In genomic region chr15:25061808-25062550, GRCh38 we compare ENCODE assay signal across 25 cellular contexts.
DNase-seq lines count a peak whose midpoint lies in the region; ATAC-seq, FAIRE-seq and TF ChIP-seq lines count a peak whose summit lies in the region.
"Had no signal": no experiment of that assay in that cellular context is flagged by ENCODE, and none has a peak within 500 bp of the region (broad histone marks: within the 10 kb centered on the region; RNA-seq: fewer than 3 reads in every experiment).

No MANE protein-coding gene starts in this region.

- TF ChIP-seq RAD21 in HCT116 (IDR thresholded peaks at IDR 0.05; ENCODE audit: low read depth) = no peak
- TF ChIP-seq RAD21 in H1 (IDR thresholded peaks at IDR 0.05 in 1 of 2, conservative IDR thresholded peaks at IDR 0.05 in 1 of 2; ENCODE audit: low read depth in 2 of 2, low read length in 2 of 2) = no peak

- H2BK15ac ChIP-seq in H1 (ENCODE audit: low read length) = no peak overlapping the region

- no peak overlapping the region for H3K56ac ChIP-seq in H1 (replicated peaks; ENCODE audit: insufficient read length, low read depth, low read length)

- 97% methylated on average over 23 of the region's 23 CpGs; no CpG with 5 or more reads in 1 of the 2 experiments for WGBS in H1 (ENCODE audit: extremely low coverage in 1 of 2, insufficient coverage in 1 of 2, insufficient read length in 1 of 2, insufficient replicate concordance in 2 of 2, low coverage in 1 of 2, low lambda C conversion rate in 2 of 2, missing lambda C conversion rate in 1 of 2), 2 experiments
- WGBS in suprapubic skin = 88% methylated on average over 23 of the region's 23 CpGs

- H3K14ac ChIP-seq in H1 (ENCODE audit: insufficient read length) = no peak overlapping the region

- no peak overlapping the region for H2BK5ac ChIP-seq in H1 (ENCODE audit: low read depth, low read length)

- POLR2A ChIA-PET in HCT116 (lab: Charles Lee) (no interaction called here), H1 (lab: Charles Lee; ENCODE audit: partially characterized antibody) (no interaction called here)

- H3K23ac ChIP-seq in H1 (ENCODE audit: insufficient read length) = no peak overlapping the region

- H3K9me2 ChIP-seq in HCT116 (ENCODE audit: insufficient read depth) = no peaks in the 10 kb centered on the region

- ATAC-seq in HCT116 = no peak
- no peak for ATAC-seq in HG03039 (IDR thresholded peaks at IDR 0.05; ENCODE audit: unreplicated experiment)
- ATAC-seq: activated CD8-positive, alpha-beta T cell treated with anti-CD3 and anti-CD28 coated beads, Interleukin-2, amount 10 ng/mL, durations not matched to agents 7 days and 5 days; T-cell had no signal

- H4K20me1 ChIP-seq in HCT116 (ENCODE audit: insufficient read depth) (no peaks in the 10 kb centered on the region), H1 (replicated peaks in 1 of 2; ENCODE audit: control insufficient read depth in 1 of 2, insufficient read depth in 2 of 2, low read length in 2 of 2) (peaks cover 0 to 2% of the 10 kb centered on the region in 2 experiments)

- no peak overlapping the region for H3K4me3 ChIP-seq in HCT116 (replicated peaks in 1 of 2; ENCODE audit: low read depth in 1 of 2, low read length in 2 of 2)
- H3K4me3 ChIP-seq in H1 (ENCODE audit: extremely low read depth in 1 of 4, insufficient read depth in 2 of 4, low read depth in 3 of 4, low read length in 4 of 4) = no peak overlapping the region
- peak overlapping the region; percentile 0 to 53 for H3K4me3 ChIP-seq in muscle layer of duodenum (ENCODE audit: low read depth in 1 of 2, low read length in 2 of 2)
- no peak overlapping the region for H3K4me3 ChIP-seq in suprapubic skin
- H3K4me3 ChIP-seq: SJSA1, transverse colon had no signal

- H3K9ac ChIP-seq in HCT116 (ENCODE audit: low read length) (no peak overlapping the region), H1 (replicated peaks in 1 of 4; ENCODE audit: extremely low read depth in 1 of 4, low read depth in 3 of 4, low read length in 3 of 4) (no peak overlapping the region)

- H2BK20ac ChIP-seq in H1 (ENCODE audit: low read length) = no peak overlapping the region

- no peak for DNase-seq in HCT116 (ENCODE audit: low read depth, low spot score)
- no peak for DNase-seq in H1 (ENCODE audit: low read depth in 1 of 2, low spot score in 2 of 2)
- peak; percentile 17 to 45 for DNase-seq in suprapubic skin (ENCODE audit: low spot score in 2 of 2)
- DNase-seq in UCSD-AML1 (lab: John Stamatoyannopoulos, UW; ENCODE audit: unreplicated experiment) = no peak
- DNase-seq in putamen (ENCODE audit: low spot score) = no peak
- DNase-seq in GM19240 (ENCODE audit: insufficient read length, low spot score) = no peak
- DNase-seq: activated CD8-positive, alpha-beta T cell treated with anti-CD3 and anti-CD28 coated beads, Interleukin-2, amount 10 ng/mL, durations not matched to agents 7 days and 5 days; activated naive CD4-positive, alpha-beta T cell treated with Interleukin-2 at 50 U/mL for 16 hours; activated T-cell treated with anti-CD3 and anti-CD28 coated beads, Interleukin-2, amount 50 U/mL, for 1 hour; amniotic stem cell; cortex of kidney; DMS79 treated with DMSO at 0.1 percent for 48 hours; Karpas-422; NCI-H1694; NCI-H526; stimulated activated naive CD4-positive, alpha-beta T cell treated with Interleukin-2 at 50 U/mL for 16 hours; transverse colon had no signal

- no peak for TF ChIP-seq POLR2A in HCT116 (IDR thresholded peaks at IDR 0.05; ENCODE audit: borderline replicate concordance, extremely low read depth, insufficient read depth, insufficient read length)
- no peak for TF ChIP-seq POLR2A in H1 (IDR thresholded peaks at IDR 0.05; ENCODE audit: control extremely low read depth in 1 of 2, low read depth in 2 of 2, low read length in 2 of 2)
- TF ChIP-seq POLR2A in suprapubic skin (IDR thresholded peaks at IDR 0.05) = no peak

- H4K5ac ChIP-seq in H1 (ENCODE audit: insufficient read length, low read depth, low read length) = no peak overlapping the region

- CTCF ChIA-PET in HCT116 (lab: Charles Lee) (no interaction called here), H1 (lab: Charles Lee; ENCODE audit: partially characterized antibody) (no interaction called here)

- no peak overlapping the region for H2BK120ac ChIP-seq in H1 (replicated peaks; ENCODE audit: low read depth, low read length)

- intact Hi-C loops in HCT116 (cut with micrococcal nuclease) = no loop called here

- no peak for FAIRE-seq in H1 (lab: Jason Lieb, UNC)
- FAIRE-seq: H54, keratinocyte, RCC 7860 had no signal

- H3K79me2 ChIP-seq in HCT116 (ENCODE audit: insufficient read depth, low read length) = no peaks in the 10 kb centered on the region
- peaks cover 0 to 90% of the 10 kb centered on the region in 2 experiments; a peak in 2 of 4 replicates for H3K79me2 ChIP-seq in H1 (ENCODE audit: control insufficient read depth in 1 of 2, insufficient read depth in 2 of 2, low read length in 2 of 2)

- peak overlapping the region; percentile 57 for H4K8ac ChIP-seq in H1 (ENCODE audit: extremely low read depth, insufficient read depth, low read length)

- no peak overlapping the region for H4K91ac ChIP-seq in H1 (replicated peaks; ENCODE audit: insufficient read length, low read length)

- BruUV-seq in HCT116 (replicated peaks; lab: Mats Ljungman, UMichigan) = no TSS peak

- H2BK12ac ChIP-seq in H1 (ENCODE audit: low read depth, low read length) = no peak overlapping the region

- no peak overlapping the region for H2AFZ ChIP-seq in HCT116 (ENCODE audit: low read depth, low read length, poor library complexity, severe bottlenecking)
- no peak overlapping the region for H2AFZ ChIP-seq in H1 (ENCODE audit: low read length)

- TF ChIP-seq EP300 in H1 (IDR thresholded peaks at IDR 0.05; ENCODE audit: borderline replicate concordance in 1 of 2, low read depth in 2 of 2, low read length in 2 of 2) (no peak), suprapubic skin (IDR thresholded peaks at IDR 0.05) (no peak)

- no peaks in the 10 kb centered on the region for H3K36me3 ChIP-seq in HCT116 (ENCODE audit: control insufficient read depth in 1 of 2, insufficient read depth in 2 of 2, low read length in 2 of 2)
- H3K36me3 ChIP-seq in H1 (ENCODE audit: control insufficient read depth in 2 of 4, insufficient read depth in 4 of 4, low read length in 3 of 4) = peaks cover 88 to 100% (median 99%) of the 10 kb centered on the region in 4 experiments
- peaks cover 66 to 100% of the 10 kb centered on the region in 2 donors for H3K36me3 ChIP-seq in muscle layer of duodenum (ENCODE audit: control insufficient read depth in 1 of 2, insufficient read depth in 2 of 2, low read length in 2 of 2)
- peaks cover 100% of the 10 kb centered on the region for H3K36me3 ChIP-seq in suprapubic skin
- H3K36me3 ChIP-seq: neutrophil had no signal

- H2AK5ac ChIP-seq in H1 (ENCODE audit: low read depth, low read length) = peak overlapping the region; percentile 41; the same call in 1 of the 2 replicates

- RAD21 ChIA-PET in HCT116 (lab: Charles Lee; ENCODE audit: low non-redundant PET in 1 of 2, low total read pairs in 2 of 2, uncharacterized antibody in 2 of 2, unreplicated experiment in 2 of 2) = no interaction called here

- H3K23me2 ChIP-seq in H1 (ENCODE audit: low read depth, low read length) = no peaks in the 10 kb centered on the region; the same call in 1 of the 2 replicates

- H3K4ac ChIP-seq in H1 (replicated peaks; ENCODE audit: insufficient read length, low read depth, low read length) = no peak overlapping the region

- H3K79me1 ChIP-seq in H1 (ENCODE audit: low read depth, low read length) = peaks cover 7% of the 10 kb centered on the region; the same call in 1 of the 2 replicates

- H3K4me2 ChIP-seq in HCT116 (ENCODE audit: low read length) (no peak overlapping the region), H1 (ENCODE audit: insufficient read depth in 1 of 2, low read depth in 2 of 2, low read length in 2 of 2) (no peak overlapping the region)

- no peak overlapping the region for H3K18ac ChIP-seq in H1 (ENCODE audit: extremely low read depth, low read length)

- H3K9me3 ChIP-seq in HCT116 (ENCODE audit: control insufficient read depth in 1 of 2, insufficient read depth in 1 of 2, low read depth in 1 of 2, low read length in 2 of 2) = peaks cover 16 to 74% of the 10 kb centered on the region in 2 experiments; a peak in 2 of 4 replicates
- H3K9me3 ChIP-seq in H1 (ENCODE audit: insufficient read depth in 2 of 2, low read depth in 1 of 2, low read length in 1 of 2) = peaks cover 96 to 100% of the 10 kb centered on the region in 2 experiments
- H3K9me3 ChIP-seq in muscle layer of duodenum (ENCODE audit: control insufficient read depth in 1 of 2, low read length in 2 of 2) = peaks cover 97 to 100% of the 10 kb centered on the region in 2 donors
- H3K9me3 ChIP-seq in suprapubic skin = peaks cover 98% of the 10 kb centered on the region

- H3K27ac ChIP-seq in HCT116 (ENCODE audit: low read depth, low read length) (no peak overlapping the region), H1 (ENCODE audit: low read depth, low read length) (no peak overlapping the region), muscle layer of duodenum (ENCODE audit: low read length) (no peak overlapping the region), suprapubic skin (no peak overlapping the region)
- H3K27ac ChIP-seq: neutrophil, SJSA1, transverse colon had no signal

- no peaks in the 10 kb centered on the region for H3K27me3 ChIP-seq in HCT116 (ENCODE audit: insufficient read depth, low read length)
- H3K27me3 ChIP-seq in H1 (replicated peaks in 1 of 4; ENCODE audit: control insufficient read depth in 3 of 4, extremely low read depth in 1 of 4, insufficient read depth in 3 of 4, low read length in 3 of 4) = no peaks in the 10 kb centered on the region
- H3K27me3 ChIP-seq in muscle layer of duodenum (ENCODE audit: low read depth, low read length) = no peaks in the 10 kb centered on the region
- H3K27me3 ChIP-seq in suprapubic skin = no peaks in the 10 kb centered on the region
- H3K27me3 ChIP-seq: neutrophil, SJSA1, transverse colon had no signal

- no peak for TF ChIP-seq CTCF in HCT116 (IDR thresholded peaks at IDR 0.05 in 2 of 3, conservative IDR thresholded peaks at IDR 0.05 in 1 of 3; ENCODE audit: borderline replicate concordance in 1 of 3, insufficient read depth in 1 of 3, low read depth in 2 of 3, low read length in 2 of 3)
- TF ChIP-seq CTCF in H1 (IDR thresholded peaks at IDR 0.05; ENCODE audit: control extremely low read depth in 1 of 3, insufficient read depth in 1 of 3, low read depth in 1 of 3, low read length in 3 of 3) = no peak
- TF ChIP-seq CTCF in suprapubic skin (IDR thresholded peaks at IDR 0.05) = no peak

- no peaks in the 10 kb centered on the region for H3K4me1 ChIP-seq in HCT116 (ENCODE audit: control insufficient read depth in 1 of 2, insufficient read depth in 2 of 2, low read length in 2 of 2)
- H3K4me1 ChIP-seq in H1 (replicated peaks in 1 of 4; ENCODE audit: control insufficient read depth in 3 of 4, insufficient read depth in 4 of 4, low read length in 3 of 4) = no peaks in the 10 kb centered on the region
- H3K4me1 ChIP-seq in muscle layer of duodenum (ENCODE audit: control insufficient read depth in 1 of 2, insufficient read depth in 2 of 2, low read length in 2 of 2) = no peaks in the 10 kb centered on the region
- H3K4me1 ChIP-seq in suprapubic skin = no peaks in the 10 kb centered on the region
- H3K4me1 ChIP-seq: SJSA1, transverse colon had no signal

TF ChIP-seq in HCT116, 20 proteins besides CTCF, POLR2A, EP300 and RAD21 (continues in another document):
- no peak for TF ChIP-seq EGR1 (IDR thresholded peaks at IDR 0.05; ENCODE audit: low read depth)

Comparison
In these comparisons a context has a peak if more than half of its experiments do, and no peak if none do; other contexts are left out.
1. DNase-seq: peak in suprapubic skin (2 of 2); none in HCT116 (single experiment), H1 (0 of 2), UCSD-AML1 (single experiment), putamen (single experiment) and GM19240 (single experiment).
2. H3K4me3 ChIP-seq: peak in muscle layer of duodenum (2 of 2); none in HCT116 (0 of 2), H1 (0 of 4) and suprapubic skin (single experiment).
3. Of the 16 proteins assayed by ChIP-seq in both H1 and HCT116: peak only in H1: none; only in HCT116: none; in both: ZNF274; in neither: 15.